ENCODE assay signal across 22 cellular contexts in genomic region chr6:83637953-83638352, GRCh38.
"Had no signal": no experiment of that assay in that cellular context is flagged by ENCODE, and none has a peak within 500 bp of the region (broad histone marks: within the 10 kb centered on the region; RNA-seq: fewer than 3 reads in every experiment).

No MANE protein-coding gene starts in this region.

- DNase-seq: Kasumi-1, MM.1S, NCI-H1092 treated with DMSO at 0.1 percent for 48 hours, NCI-H1436, NCI-H187, NCI-H2029, NCI-H2081 treated with DMSO at 0.1 percent for 48 hours, NCI-H2171, NCI-H226, NCI-H446, NCI-H510A, NCI-H524 treated with DMSO at 0.1 percent for 48 hours, NCI-H69, NCI-H774, RPMI8226, SHP77, SK-N-SH had no signal

- H3K4me3 Mint-ChIP-seq: IgD-negative memory B cell had no signal

- H3K9ac ChIP-seq: KMS-11, SK-N-SH had no signal

- ATAC-seq: HepG2, K562 had no signal

- H3K9me3 ChIP-seq: SK-N-SH had no signal

- H3K27ac Mint-ChIP-seq: IgD-negative memory B cell had no signal

- H3K4me2 ChIP-seq: KMS-11, SK-N-SH had no signal

- FAIRE-seq: HepG2, K562, RCC 7860 had no signal

- H3K4me3 ChIP-seq: K562 had no signal

- H3K36me3 Mint-ChIP-seq: IgD-negative memory B cell had no signal

- H3K27ac ChIP-seq: KMS-11 had no signal
